In genomic region chr11:68839054-68839865, GRCh38 we compare ENCODE assay signal across 8 cellular contexts.
DNase-seq lines count a peak whose midpoint lies in the region; ATAC-seq and TF ChIP-seq lines count a peak whose summit lies in the region.

No MANE protein-coding gene starts in this region.

- peak overlapping the region; percentile 94 to 98 (median 96) for H3K27ac Mint-ChIP-seq in nephron

- no peaks in the 10 kb centered on the region for H3K9me3 Mint-ChIP-seq in nephron

- H3K27me3 Mint-ChIP-seq in nephron (ENCODE audit: low read depth), result peaks cover 32% of the 10 kb centered on the region

- H3K36me3 Mint-ChIP-seq in nephron (ENCODE audit: low read depth), result no peaks in the 10 kb centered on the region

- TF ChIP-seq CTCF in LNCaP clone FGC (IDR thresholded peaks at IDR 0.05; ENCODE audit: control insufficient read depth, extremely low read depth, insufficient read depth), result 0 out of 2 replicates have a peak, but pooled peaks have one; percentile 3
- no peak for TF ChIP-seq CTCF in nephron (IDR thresholded peaks at IDR 0.05; ENCODE audit: unreplicated experiment in 3 of 3)

- peak; percentile 39 for ATAC-seq in GM21447 (IDR thresholded peaks at IDR 0.05; ENCODE audit: unreplicated experiment)

- DNase-seq in COR-L47 (lab: John Stamatoyannopoulos, UW) (peak; percentile 70), LNCaP clone FGC (ENCODE audit: low read depth) (peak; percentile 84), fibroblast of the conjunctiva (ENCODE audit: low read depth) (peak; percentile 84)
- peak; percentile 98 for DNase-seq in activated effector memory CD4-positive, alpha-beta T cell treated with anti-CD3 and anti-CD28 coated beads, Interleukin-2, amount 50 U/mL, for 16 hours
- DNase-seq in stimulated activated naive CD4-positive, alpha-beta T cell treated with Interleukin-2 at 50 U/mL for 16 hours (lab: John Stamatoyannopoulos, UW), result peak; percentile 91

- H3K4me1 Mint-ChIP-seq in nephron, result peaks cover 46% of the 10 kb centered on the region

- TF ChIP-seq POLR2A in Raji (IDR thresholded peaks at IDR 0.05; ENCODE audit: insufficient read depth, low read depth, low read length), result peak; percentile 42; the same call in 1 of the 2 replicates

- peak overlapping the region; percentile 87 for H3K4me3 ChIP-seq in LNCaP clone FGC (ENCODE audit: low read depth, low read length)

- H3K4me3 Mint-ChIP-seq in nephron, result peak overlapping the region; percentile 83 to 91 (median 84)

Comparison
In these comparisons a context has a peak if more than half of its experiments do, and no peak if none do; other contexts are left out.
1. Peak in every context shown above with its lines: DNase-seq, ATAC-seq and H3K4me3 ChIP-seq.